Comparison of ENCODE assay signal across 25 cellular contexts in genomic region chr7:112381311-112382091, GRCh38.
"Had no signal": no experiment of that assay in that cellular context is flagged by ENCODE, and none has a peak within 500 bp of the region (broad histone marks: within the 10 kb centered on the region; RNA-seq: fewer than 3 reads in every experiment).

No MANE protein-coding gene starts in this region.

- H3K27me3 ChIP-seq: ascending aorta, brain microvascular endothelial cell, sigmoid colon, spleen, upper lobe of left lung had no signal

- H3K4me3 ChIP-seq: ascending aorta, left ventricle myocardium inferior, sigmoid colon, spleen, thoracic aorta, upper lobe of left lung had no signal

- H3K9me3 ChIP-seq: ascending aorta, left ventricle myocardium inferior, sigmoid colon, thoracic aorta, upper lobe of left lung had no signal

- DNase-seq: activated CD4-positive, alpha-beta T cell treated with anti-CD3 and anti-CD28 coated beads, Interleukin-2, amount 50 U/mL, for 4 hours; activated CD8-positive, alpha-beta memory T cell treated with anti-CD3 and anti-CD28 coated beads for 24 hours; activated CD8-positive, alpha-beta memory T cell treated with anti-CD3 and anti-CD28 coated beads, Interleukin-2, amount 50 U/mL, for 4 hours; activated T-cell treated with anti-CD3 and anti-CD28 coated beads, Interleukin-2, amount 50 U/mL, for 24 hours; brain microvascular endothelial cell; caudate nucleus; dermis blood vessel endothelial cell; effector CD8-positive, alpha-beta T cell; hippocampal formation; kidney glomerular epithelial cell; left ventricle myocardium inferior; mammary epithelial cell; natural killer cell; retina; sigmoid colon; spleen; stimulated activated CD4-positive, alpha-beta T cell treated with anti-CD3 and anti-CD28 coated beads, Interleukin-4, amount 100 ng/mL, for 1 hour; stimulated activated naive CD4-positive, alpha-beta T cell treated with Interleukin-2 at 50 U/mL for 16 hours; T1000; upper lobe of left lung had no signal

- ATAC-seq: activated naive CD4-positive, alpha-beta T cell treated with anti-CD3 and anti-CD28 coated beads, Interleukin-2, amount 50 U/mL, for 72 hours; activated T-helper 17 cell treated with anti-CD3 and anti-CD28 coated beads, Interleukin-2, amount 50 U/mL, for 72 hours; natural killer cell; WTC11 had no signal

- H3K36me3 ChIP-seq: ascending aorta, brain microvascular endothelial cell, left ventricle myocardium inferior, sigmoid colon, spleen, thoracic aorta, upper lobe of left lung had no signal

- H3K27ac ChIP-seq: ascending aorta, brain microvascular endothelial cell, left ventricle myocardium inferior, sigmoid colon, spleen, thoracic aorta, upper lobe of left lung had no signal

- H3K4me1 ChIP-seq: ascending aorta, left ventricle myocardium inferior, sigmoid colon, spleen had no signal
